17 cellular contexts compared by ENCODE assay signal in genomic region chr18:8749492-8749891, GRCh38. TPM values are rescaled to one million over a fixed set of nuclear protein-coding genes. Genes with fewer than 3 reads are reported as not detected.
DNase-seq lines count a peak whose midpoint lies in the region; ATAC-seq, FAIRE-seq and TF ChIP-seq lines count a peak whose summit lies in the region.
"Had no signal": no experiment of that assay in that cellular context is flagged by ENCODE, and none has a peak within 500 bp of the region (broad histone marks: within the 10 kb centered on the region; RNA-seq: fewer than 3 reads in every experiment).

No MANE protein-coding gene starts in this region.

- TF ChIP-seq POLR2A in stomach (IDR thresholded peaks at IDR 0.05), result no peak

- H3K4me3 ChIP-seq in BLaER1 treated with 17β-estradiol and CSF1 and Interleukin-3, amounts not matched to agents 10 nM and 100 nM, result no peak overlapping the region
- no peak overlapping the region for H3K4me3 ChIP-seq in stomach

- intact Hi-C loops in stomach (cut with DNase I; ENCODE audit: low total_unique reads), result no loop called here

- peaks cover 68 to 100% (median 98%) of the 10 kb centered on the region in 10 experiments for H3K4me1 ChIP-seq in BLaER1 treated with 17β-estradiol and CSF1 and Interleukin-3, amounts not matched to agents 10 nM and 100 nM
- H3K4me1 ChIP-seq in stomach, result peaks cover 0 to 46% (median 20%) of the 10 kb centered on the region in 4 donors

- POLR2A ChIA-PET in WTC11 (lab: Charles Lee), result no interaction called here

- peak; percentile 47; the same call in 1 of the 2 replicates for ATAC-seq in WTC11
- ATAC-seq: PC-3 had no signal

- H3K27me3 ChIP-seq in BLaER1 treated with 17β-estradiol and CSF1 and Interleukin-3, amounts not matched to agents 10 nM and 100 nM, result no peaks in the 10 kb centered on the region
- no peaks in the 10 kb centered on the region for H3K27me3 ChIP-seq in stomach
- H3K27me3 ChIP-seq: BE2C had no signal

- no peak for FAIRE-seq in RCC 7860 (lab: Jason Lieb, UNC)

- TF ChIP-seq CTCF in WTC11 (IDR thresholded peaks at IDR 0.05), result no peak
- no peak for TF ChIP-seq CTCF in glutamatergic neuron (IDR thresholded peaks at IDR 0.05; ENCODE audit: partially characterized antibody, unreplicated experiment)
- TF ChIP-seq CTCF in stomach (IDR thresholded peaks at IDR 0.05), result no peak

- H3K27ac Mint-ChIP-seq in WTC11 (peak overlapping the region; percentile 59; the same call in 1 of the 2 replicates), glutamatergic neuron (ENCODE audit: unreplicated experiment) (peak overlapping the region; percentile 14)

- H4K20me1 ChIP-seq in BLaER1 treated with 17β-estradiol and CSF1 and Interleukin-3, amounts not matched to agents 10 nM and 100 nM, result peaks cover 0 to 52% (median 0%) of the 10 kb centered on the region in 11 experiments; a peak in 4 of 22 replicates

- 95 to 98% (median 96%) methylated on average over 6 of the region's 6 CpGs for WGBS in stomach, 5 donors

- no peak for DNase-seq in WTC11 (ENCODE audit: low spot score)
- DNase-seq in glutamatergic neuron, result no peak
- DNase-seq in stomach, result no peak
- DNase-seq in activated CD8-positive, alpha-beta memory T cell treated with anti-CD3 and anti-CD28 coated beads, Interleukin-2, amount 50 U/mL, for 4 hours, result no peak
- no peak for DNase-seq in NCI-H1105 (lab: John Stamatoyannopoulos, UW)
- no peak for DNase-seq in RCC 7860 (ENCODE audit: low spot score)
- DNase-seq: ACHN, BE2C, DMS153, H7, Karpas-422, MM.1S, NCI-H1105 treated with DMSO at 0.1 percent for 48 hours, NCI-H187, NCI-H69, PC-3 had no signal

- CTCF ChIA-PET in WTC11 (lab: Charles Lee), result no interaction called here

- H3K36me3 ChIP-seq in BLaER1 treated with 17β-estradiol and CSF1 and Interleukin-3, amounts not matched to agents 10 nM and 100 nM, result peaks cover 0 to 91% (median 8%) of the 10 kb centered on the region in 11 experiments; a peak in 11 of 22 replicates
- H3K36me3 ChIP-seq in stomach, result no peaks in the 10 kb centered on the region
- H3K36me3 ChIP-seq: BE2C had no signal

- no peak overlapping the region for H3K4me3 Mint-ChIP-seq in WTC11
- no peak overlapping the region for H3K4me3 Mint-ChIP-seq in glutamatergic neuron (ENCODE audit: unreplicated experiment)

- TF ChIP-seq EP300 in stomach (IDR thresholded peaks at IDR 0.05), result no peak

- H3K4me1 Mint-ChIP-seq in WTC11, result no peaks in the 10 kb centered on the region; the same call in 1 of the 2 replicates
- H3K4me1 Mint-ChIP-seq in glutamatergic neuron (ENCODE audit: low read depth, unreplicated experiment), result peaks cover 22% of the 10 kb centered on the region

- H3K9me3 ChIP-seq in BLaER1 treated with 17β-estradiol and CSF1 and Interleukin-3, amounts not matched to agents 10 nM and 100 nM (replicated peaks in 1 of 11), result no peaks in the 10 kb centered on the region
- no peaks in the 10 kb centered on the region for H3K9me3 ChIP-seq in stomach
- H3K9me3 ChIP-seq: BE2C had no signal

- H3K27ac ChIP-seq in BLaER1 treated with 17β-estradiol and CSF1 and Interleukin-3, amounts not matched to agents 10 nM and 100 nM, result peak overlapping the region in 8 of 11 experiments; percentile 8 to 76 (median 41); a peak in 7 of 22 replicates
- H3K27ac ChIP-seq in stomach, result peak overlapping the region in 4 of 5 donors; percentile 45 to 82 (median 62)

- H3K9ac ChIP-seq in BLaER1 treated with 17β-estradiol and CSF1 and Interleukin-3, amounts not matched to agents 10 nM and 100 nM, result peak overlapping the region in 1 of 11 experiments; percentile 19; a peak in 1 of 22 replicates

- H3K27me3 Mint-ChIP-seq in WTC11 (ENCODE audit: low read depth) (no peaks in the 10 kb centered on the region), glutamatergic neuron (ENCODE audit: unreplicated experiment) (peaks cover 3% of the 10 kb centered on the region)

- H3K9me3 Mint-ChIP-seq in WTC11, result no peaks in the 10 kb centered on the region
- H3K9me3 Mint-ChIP-seq in glutamatergic neuron (ENCODE audit: unreplicated experiment), result peaks cover 2% of the 10 kb centered on the region

- peaks cover 28% of the 10 kb centered on the region for H3K36me3 Mint-ChIP-seq in WTC11
- H3K36me3 Mint-ChIP-seq in glutamatergic neuron (ENCODE audit: unreplicated experiment), result no peaks in the 10 kb centered on the region

- H3K4me2 ChIP-seq in BLaER1 treated with 17β-estradiol and CSF1 and Interleukin-3, amounts not matched to agents 10 nM and 100 nM, result peak overlapping the region in 9 of 11 experiments; percentile 13 to 94 (median 78); a peak in 16 of 22 replicates

TF ChIP-seq in WTC11, 78 proteins besides CTCF, POLR2A, EP300 and RAD21:
- TF ChIP-seq IRF2 (CRISPR knock-in tag; IDR thresholded peaks at IDR 0.05; ENCODE audit: borderline replicate concordance, low read depth) (no peak), TCF7 (CRISPR knock-in tag; IDR thresholded peaks at IDR 0.05; ENCODE audit: low read depth) (no peak), PRRX2 (CRISPR knock-in tag; IDR thresholded peaks at IDR 0.05) (no peak), ZBTB21 (CRISPR knock-in tag; IDR thresholded peaks at IDR 0.05; ENCODE audit: borderline replicate concordance) (no peak), NR2C2 (CRISPR knock-in tag; IDR thresholded peaks at IDR 0.05) (no peak), USF2 (CRISPR knock-in tag; IDR thresholded peaks at IDR 0.05) (no peak), ZMAT4 (CRISPR knock-in tag; IDR thresholded peaks at IDR 0.05) (no peak)

RNA-seq across cellular contexts. Expression of gene MTCL1, which starts 44.1 kb away (rescaled TPM):
- total RNA-seq in WTC11 (2021), result 50.0 to 64.3 TPM (median 52.9 TPM) in 3 replicates
- total RNA-seq in glutamatergic neuron (ENCODE audit: unreplicated experiment), result 100 TPM
- total RNA-seq in stomach, result 100 to 1,000 TPM in 1 of 5 donors, 10 to 100 TPM in 4; 13.6 to 225 (median 37.7) TPM
- polyA plus RNA-seq in stomach, result 1 to 10 TPM; 2.3 to 9.5 (median 5.5) TPM
